In genomic region chr2:87680691-87681090, GRCh38 we compare ENCODE assay signal across 1 cellular context.
TF ChIP-seq lines count a peak whose summit lies in the region.

No MANE protein-coding gene starts in this region.

TF ChIP-seq in K562, 482 proteins besides CTCF, POLR2A, EP300 and RAD21:
- TF ChIP-seq PKNOX1 (IDR thresholded peaks at IDR 0.05) (0 out of 2 replicates have a peak, but pooled peaks have one; percentile 7), RFX1 (IDR thresholded peaks at IDR 0.05) (0 out of 2 replicates have a peak, but pooled peaks have one; percentile 16)
